1 cellular context compared by ENCODE assay signal in genomic region chr6:116941727-116942126, GRCh38.
TF ChIP-seq lines count a peak whose summit lies in the region.

No MANE protein-coding gene starts in this region.

TF ChIP-seq in H1, 55 proteins besides CTCF, POLR2A, EP300 and RAD21:
- TF ChIP-seq MAX (IDR thresholded peaks at IDR 0.05) (no peak), CEBPB (IDR thresholded peaks at IDR 0.05; ENCODE audit: low read depth, low read length) (no peak), TEAD4 (IDR thresholded peaks at IDR 0.05; ENCODE audit: low read depth, low read length) (no peak), JUND (IDR thresholded peaks at IDR 0.05; ENCODE audit: low read length) (no peak), CBX5 (IDR thresholded peaks at IDR 0.05; ENCODE audit: low read depth, low read length) (no peak), EGR1 (IDR thresholded peaks at IDR 0.05; ENCODE audit: borderline replicate concordance, low read depth, low read length) (no peak), CTBP2 (IDR thresholded peaks at IDR 0.05; ENCODE audit: borderline replicate concordance, insufficient read depth, insufficient read length, low read length) (no peak), RNF2 (IDR thresholded peaks at IDR 0.05; ENCODE audit: borderline replicate concordance, low read depth, low read length, missing control alignments, poor library complexity, severe bottlenecking) (no peak), SIX5 (IDR thresholded peaks at IDR 0.05; ENCODE audit: low read depth, low read length) (no peak), TCF12 (IDR thresholded peaks at IDR 0.05; ENCODE audit: low read depth, low read length) (no peak), SP4 (IDR thresholded peaks at IDR 0.05; ENCODE audit: low read length) (no peak), NANOG (IDR thresholded peaks at IDR 0.05; ENCODE audit: insufficient read depth, low read depth, low read length, poor library complexity, severe bottlenecking) (no peak), CHD2 (IDR thresholded peaks at IDR 0.05; ENCODE audit: low read length) (no peak)
TF ChIP-seq in H1: peak in this region for 0.
